Comparison of ENCODE assay signal across 21 cellular contexts in genomic region chr14:76098047-76098446, GRCh38.
"Had no signal": no experiment of that assay in that cellular context is flagged by ENCODE, and none has a peak within 500 bp of the region (broad histone marks: within the 10 kb centered on the region; RNA-seq: fewer than 3 reads in every experiment).

No MANE protein-coding gene starts in this region.

- H3K9me3 ChIP-seq: esophagus squamous epithelium, heart right ventricle, left lung, mucosa of descending colon, right lobe of liver, thoracic aorta, tibial nerve, upper lobe of left lung had no signal

- H3K9ac ChIP-seq: neural progenitor cell, parathyroid adenoma had no signal

- H3K36me3 ChIP-seq: esophagus squamous epithelium, heart right ventricle, left lung, neural progenitor cell, right lobe of liver, thoracic aorta, tibial nerve, upper lobe of left lung had no signal

- H3K4me3 ChIP-seq: esophagus squamous epithelium, heart right ventricle, left lung, mucosa of descending colon, neural progenitor cell, right lobe of liver, thoracic aorta, tibial nerve, upper lobe of left lung had no signal

- DNase-seq: effector memory CD8-positive, alpha-beta T cell; esophagus squamous epithelium; foreskin melanocyte; glutamatergic neuron; heart right ventricle; hippocampal formation; left cardiac atrium; left lung; mesenchymal stem cell; mucosa of descending colon; naive B cell; right lobe of liver; small intestine; stimulated activated CD4-positive, alpha-beta T cell treated with anti-CD3 and anti-CD28 coated beads, Interleukin-15, amount 100 ng/mL, for 24 hours; stimulated activated CD4-positive, alpha-beta T cell treated with anti-CD3 and anti-CD28 coated beads, Interleukin-2, amount 100 ng/mL, for 48 hours; stimulated activated naive B cell treated with anti-CD40 and anti-IgM and Interleukin-4, amounts not matched to agents 10 μg/mL and 1 μg/mL and 100 μg/mL, for 72 hours; upper lobe of left lung had no signal

- H3K4me1 ChIP-seq: left lung, parathyroid adenoma, right lobe of liver, tibial nerve had no signal

- H2AFZ ChIP-seq: parathyroid adenoma had no signal

- H3K79me2 ChIP-seq: parathyroid adenoma had no signal

- H3K27ac ChIP-seq: heart right ventricle, left lung, neural progenitor cell, parathyroid adenoma, right lobe of liver, thoracic aorta, tibial nerve, upper lobe of left lung had no signal

- H3K27me3 ChIP-seq: neural progenitor cell, right lobe of liver, upper lobe of left lung had no signal
